Comparison of ENCODE assay signal across 8 cellular contexts in genomic region chr11:61752117-61752924, GRCh38. TPM values are rescaled to one million over a fixed set of nuclear protein-coding genes. Genes with fewer than 3 reads are reported as not detected.
A peak's percentile ranks its signal among the peaks of the same experiment; 100 is the strongest.
DNase-seq lines count a peak whose midpoint lies in the region; ATAC-seq and TF ChIP-seq lines count a peak whose summit lies in the region.

TSS of gene MYRF (plus strand) at chr11:61752636. CDS start at chr11:61752745, 109 bp downstream.

- ATAC-seq in naive B cell (ENCODE audit: low read depth in 2 of 2): peak; percentile 89

- no peaks in the 10 kb centered on the region for H3K36me3 Mint-ChIP-seq in naive B cell

- H3K9ac ChIP-seq in stomach smooth muscle (ENCODE audit: low read length in 2 of 2): peak within 1 kb of the TSS in 1 of 2 donors; percentile 42

- H3K4me3 ChIP-seq in epithelial cell of esophagus (ENCODE audit: low read length): no peak within 1 kb of the TSS
- H3K4me3 ChIP-seq in stomach smooth muscle (ENCODE audit: low read length in 2 of 2): peak within 1 kb of the TSS; percentile 43 to 59

- no peaks in the 10 kb centered on the region for H3K36me3 ChIP-seq in stomach smooth muscle (ENCODE audit: control insufficient read depth in 2 of 2, insufficient read depth in 2 of 2, low read length in 2 of 2)

- H3K27ac Mint-ChIP-seq in naive B cell: peak within 1 kb of the TSS in 3 of 6 donors; percentile 3 to 72 (median 59)

- no peak within 1 kb of the TSS for H3K27ac ChIP-seq in stomach smooth muscle (ENCODE audit: low read length)

- H3K4me1 ChIP-seq in stomach smooth muscle (ENCODE audit: control insufficient read depth, insufficient read depth, low read length): peaks cover 10% of the 10 kb centered on the region

- DNase-seq in NCI-H1417 (lab: John Stamatoyannopoulos, UW) (peak in 2 of 3 experiments; percentile 19 to 27), NCI-H1417 treated with DMSO at 0.1 percent for 48 hours (lab: John Stamatoyannopoulos, UW) (no peak), NCI-H526 treated with DMSO at 0.1 percent for 48 hours (lab: John Stamatoyannopoulos, UW) (peak; percentile 14), activated T-cell treated with anti-CD3 and anti-CD28 coated beads for 48 hours (ENCODE audit: low read depth) (peak; percentile 67), epithelial cell of esophagus (ENCODE audit: low read depth) (peak; percentile 28), naive B cell (peak; percentile 44), NK-92 (lab: John Stamatoyannopoulos, UW; ENCODE audit: unreplicated experiment) (no peak)

- peaks cover 13 to 20% (median 14%) of the 10 kb centered on the region in 3 donors for H3K4me1 Mint-ChIP-seq in naive B cell

- no peaks in the 10 kb centered on the region for H3K9me3 ChIP-seq in stomach smooth muscle (ENCODE audit: control insufficient read depth in 2 of 2, low read length in 2 of 2)

- peak within 1 kb of the TSS; percentile 12 to 90 (median 78) for H3K4me3 Mint-ChIP-seq in naive B cell

- TF ChIP-seq CTCF in epithelial cell of esophagus (IDR thresholded peaks at IDR 0.05; ENCODE audit: insufficient read depth, low read depth, low read length, missing control alignments): peak; percentile 29

- H3K9me3 Mint-ChIP-seq in naive B cell: no peaks in the 10 kb centered on the region

- peaks cover 22 to 26% of the 10 kb centered on the region in 2 donors for H3K27me3 ChIP-seq in stomach smooth muscle (ENCODE audit: control insufficient read depth in 1 of 2, insufficient read depth in 2 of 2, low read length in 2 of 2)

- peaks cover 21 to 53% (median 50%) of the 10 kb centered on the region in 3 donors for H3K27me3 Mint-ChIP-seq in naive B cell

RNA-seq across cellular contexts. Expression of gene MYRF, which starts in this region (rescaled TPM):
- under 1 TPM in 5 of 6 donors, not detected in 1; 0.11 to 0.35 (median 0.17) TPM for polyA plus RNA-seq in naive B cell (ENCODE audit: low read depth in 6 of 6)

Comparison
In these comparisons a context has a peak if more than half of its experiments do, and no peak if none do; other contexts are left out.
1. DNase-seq: peak in NCI-H1417 (2 of 3), NCI-H526 treated with DMSO at 0.1 percent for 48 hours (single experiment), activated T-cell treated with anti-CD3 and anti-CD28 coated beads for 48 hours (single experiment) and epithelial cell of esophagus (single experiment); none in NCI-H1417 treated with DMSO at 0.1 percent for 48 hours (single experiment) and NK-92 (single experiment).
2. Peak in DNase-seq and ATAC-seq in naive B cell; RNA of the gene not detected or under 1 TPM.